ENCODE assay signal across 8 cellular contexts in the genomic region with DNA sequence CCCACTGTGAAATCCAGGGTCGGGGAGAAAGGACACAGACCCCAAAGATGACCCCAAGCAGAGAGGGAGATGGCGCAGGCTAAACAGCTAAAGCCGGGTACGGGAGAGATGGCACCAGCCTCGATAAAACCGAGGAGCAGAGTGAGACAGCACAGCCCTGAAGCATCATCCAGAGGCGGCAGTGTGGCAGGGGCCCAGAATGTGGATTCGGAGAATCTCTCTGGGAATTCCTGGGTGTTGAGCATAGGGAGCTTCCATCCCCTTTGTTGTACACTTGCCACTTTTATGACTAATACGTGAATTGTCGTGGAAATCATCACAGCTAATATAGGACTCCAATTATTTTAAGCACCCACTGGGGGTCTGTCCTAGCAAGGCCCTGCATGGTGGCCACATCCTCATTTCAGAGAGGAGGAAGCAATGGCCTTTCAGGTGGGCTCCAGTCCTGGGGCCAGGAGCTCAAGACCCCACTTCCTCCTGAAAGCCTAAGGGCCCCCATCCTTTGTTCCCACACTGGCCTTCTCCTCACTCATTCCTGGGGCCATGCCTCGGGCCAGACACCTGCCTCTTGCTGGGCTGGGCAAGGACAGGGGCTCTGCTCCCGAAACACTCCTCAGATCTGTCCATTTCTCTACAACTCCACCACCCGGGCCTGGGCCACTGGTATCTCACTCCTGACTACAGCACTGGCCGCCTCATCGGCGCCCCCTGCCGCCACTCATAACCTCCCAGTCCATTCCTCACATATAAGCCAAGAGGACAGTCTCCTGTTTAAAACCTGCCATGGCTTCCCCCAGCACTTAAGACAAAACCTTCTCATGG. TPM values are rescaled to one million over a fixed set of nuclear protein-coding genes. Genes with fewer than 3 reads are reported as not detected.
DNase-seq lines count a peak whose midpoint lies in the region; ATAC-seq and TF ChIP-seq lines count a peak whose summit lies in the region.

No MANE protein-coding gene starts in this region.

- TF ChIP-seq CTCF in AG09309 (IDR thresholded peaks at IDR 0.05; ENCODE audit: control insufficient read depth, insufficient read depth, low read depth, low read length, missing control alignments) (peak; percentile 45), GM12874 (IDR thresholded peaks at IDR 0.05; ENCODE audit: insufficient read depth, low read depth, low read length) (peak; percentile 77), fibroblast of mammary gland (conservative IDR thresholded peaks at IDR 0.05; ENCODE audit: control insufficient read depth, insufficient read depth, low read depth, low read length) (peak; percentile 45)

- DNase-seq in AG09309 (ENCODE audit: low read depth), result no peak
- peak; percentile 15 for DNase-seq in RPMI7951 (ENCODE audit: low read depth)
- DNase-seq in fibroblast of mammary gland (ENCODE audit: low read depth), result peak; percentile 11
- no peak for DNase-seq in dedifferentiated amniotic fluid mesenchymal stem cell (ENCODE audit: extremely low spot score)
- no peak for DNase-seq in NCI-H1105 treated with DMSO at 0.1 percent for 48 hours (lab: John Stamatoyannopoulos, UW)

- ATAC-seq in GM19463 (IDR thresholded peaks at IDR 0.05; ENCODE audit: unreplicated experiment), result no peak
- ATAC-seq in GM18519 (IDR thresholded peaks at IDR 0.05; ENCODE audit: low FRiP score, unreplicated experiment), result no peak

- H3K4me3 ChIP-seq in AG09309 (ENCODE audit: control insufficient read depth, low read depth, low read length) (no peak overlapping the region), fibroblast of mammary gland (ENCODE audit: control insufficient read depth, low read depth, low read length) (no peak overlapping the region)

RNA-seq across cellular contexts. Expression of a gene that starts 29.3 kb away (rescaled TPM):
- total RNA-seq in RPMI7951 (2014; rRNA removed; shearing (Covaris generic)), result under 0.01 and 0.10 TPM in 2 replicates

RNA-seq across cellular contexts. Expression of a gene that starts 46.7 kb away (rescaled TPM):
- not detected in 2 replicates for total RNA-seq in RPMI7951 (2014; rRNA removed; shearing (Covaris generic))

RNA-seq across cellular contexts. Expression of a gene that starts 52.6 kb away (rescaled TPM):
- total RNA-seq in RPMI7951 (2014; rRNA removed; shearing (Covaris generic)), result 18.1 and 20.6 TPM in 2 replicates

Comparison
In these comparisons a context has a peak if more than half of its experiments do, and no peak if none do; other contexts are left out.
1. DNase-seq: peak in RPMI7951 (single experiment) and fibroblast of mammary gland (single experiment); none in AG09309 (single experiment), dedifferentiated amniotic fluid mesenchymal stem cell (single experiment) and NCI-H1105 treated with DMSO at 0.1 percent for 48 hours (single experiment).
2. Peak in every context shown above with its lines, with median percentiles within 50 percentile points of each other: CTCF ChIP-seq.